18 cellular contexts compared by ENCODE assay signal in the genomic region with DNA sequence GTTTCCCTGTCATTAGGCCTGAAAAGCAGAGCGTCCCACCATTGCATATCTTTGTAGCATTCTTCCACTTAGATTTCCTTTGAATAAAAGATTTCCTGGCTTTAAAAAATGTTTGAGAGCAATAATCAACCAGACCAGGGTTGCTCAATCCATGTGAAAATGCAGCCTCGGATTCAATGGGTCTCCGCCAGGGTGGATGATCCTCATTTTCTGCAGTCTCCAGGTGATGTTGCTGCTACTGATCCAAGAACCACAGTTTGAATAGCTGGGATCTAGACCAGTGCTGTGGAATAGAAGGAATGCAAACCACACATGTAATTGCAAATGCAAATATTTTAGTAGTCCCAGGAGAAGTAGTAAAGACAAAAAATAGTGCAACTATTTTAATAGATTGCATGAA.
DNase-seq lines count a peak whose midpoint lies in the region; ATAC-seq lines count a peak whose summit lies in the region.
"Had no signal": no experiment of that assay in that cellular context is flagged by ENCODE, and none has a peak within 500 bp of the region (broad histone marks: within the 10 kb centered on the region; RNA-seq: fewer than 3 reads in every experiment).

No MANE protein-coding gene starts in this region.

- peak; percentile 76 for ATAC-seq in sciatic nerve
- ATAC-seq: GM12878, GM23338 had no signal

- H3K4me3 Mint-ChIP-seq in activated CD4-positive, alpha-beta T cell treated with anti-CD3 and anti-CD28 coated beads, Interleukin-2, amount 10 ng/mL, durations not matched to agents 24 days and 14 days, result no peak overlapping the region
- H3K4me3 Mint-ChIP-seq: CD14-positive monocyte; CD4-positive, alpha-beta T cell; CD8-positive, alpha-beta memory T cell; GM23338; HFFc6 had no signal

- no peak overlapping the region for H3K27ac Mint-ChIP-seq in activated CD4-positive, alpha-beta T cell treated with anti-CD3 and anti-CD28 coated beads, Interleukin-2, amount 10 ng/mL, durations not matched to agents 24 days and 14 days
- H3K27ac Mint-ChIP-seq: CD14-positive monocyte; CD4-positive, alpha-beta T cell; CD8-positive, alpha-beta memory T cell; GM23338; HFFc6 had no signal

- H3K36me3 Mint-ChIP-seq in activated CD4-positive, alpha-beta T cell treated with anti-CD3 and anti-CD28 coated beads, Interleukin-2, amount 10 ng/mL, durations not matched to agents 24 days and 14 days (ENCODE audit: low read depth), result no peaks in the 10 kb centered on the region
- H3K36me3 Mint-ChIP-seq: CD14-positive monocyte; CD8-positive, alpha-beta memory T cell had no signal

- no peaks in the 10 kb centered on the region for H3K4me1 Mint-ChIP-seq in activated CD4-positive, alpha-beta T cell treated with anti-CD3 and anti-CD28 coated beads, Interleukin-2, amount 10 ng/mL, durations not matched to agents 24 days and 14 days
- H3K4me1 Mint-ChIP-seq: CD14-positive monocyte, GM23338 had no signal

- intact Hi-C loops in activated CD4-positive, alpha-beta T cell treated with anti-CD3 and anti-CD28 coated beads, Interleukin-2, amount 10 ng/mL, durations not matched to agents 24 days and 14 days (cut with micrococcal nuclease), result no loop called here
- intact Hi-C loops in sciatic nerve (cut with DNase I), result no loop called here

- H3K9me3 Mint-ChIP-seq in activated CD4-positive, alpha-beta T cell treated with anti-CD3 and anti-CD28 coated beads, Interleukin-2, amount 10 ng/mL, durations not matched to agents 24 days and 14 days, result no peaks in the 10 kb centered on the region
- H3K9me3 Mint-ChIP-seq: GM23338 had no signal

- peak; percentile 12 for DNase-seq in activated CD4-positive, alpha-beta T cell treated with anti-CD3 and anti-CD28 coated beads, Interleukin-2, amount 10 ng/mL, durations not matched to agents 24 days and 14 days
- no peak for DNase-seq in activated CD4-positive, alpha-beta T cell treated with anti-CD3 and anti-CD28 coated beads, Interleukin-2, amount 50 U/mL, for 4 hours
- peak; percentile 11 for DNase-seq in astrocyte of the hippocampus (ENCODE audit: low read depth, low spot score)
- DNase-seq in sciatic nerve (ENCODE audit: low spot score), result no peak
- DNase-seq in activated CD4-positive, CD25-positive, alpha-beta regulatory T cell treated with anti-CD3 and anti-CD28 coated beads, Interleukin-2, amount 50 U/mL, for 72 hours, result no peak
- no peak for DNase-seq in pons (ENCODE audit: low spot score)
- DNase-seq: AML-193; BE2C; CD4-positive, alpha-beta T cell; CD8-positive, alpha-beta memory T cell; DMS 273 treated with DMSO at 0.1 percent for 48 hours; DMS79; EL; GDM1; HFFc6 had no signal

- no peaks in the 10 kb centered on the region for H3K27me3 Mint-ChIP-seq in activated CD4-positive, alpha-beta T cell treated with anti-CD3 and anti-CD28 coated beads, Interleukin-2, amount 10 ng/mL, durations not matched to agents 24 days and 14 days
- H3K27me3 Mint-ChIP-seq: CD4-positive, alpha-beta T cell had no signal

Comparison
In these comparisons a context has a peak if more than half of its experiments do, and no peak if none do; other contexts are left out.
1. DNase-seq: peak in activated CD4-positive, alpha-beta T cell treated with anti-CD3 and anti-CD28 coated beads, Interleukin-2, amount 10 ng/mL, durations not matched to agents 24 days and 14 days (single experiment) and astrocyte of the hippocampus (single experiment); none in activated CD4-positive, alpha-beta T cell treated with anti-CD3 and anti-CD28 coated beads, Interleukin-2, amount 50 U/mL, for 4 hours (0 of 2), sciatic nerve (single experiment), activated CD4-positive, CD25-positive, alpha-beta regulatory T cell treated with anti-CD3 and anti-CD28 coated beads, Interleukin-2, amount 50 U/mL, for 72 hours (single experiment) and pons (single experiment).